ENCODE assay signal across 8 cellular contexts in genomic region chr11:45917286-45917622, GRCh38. TPM values are rescaled to one million over a fixed set of nuclear protein-coding genes. Genes with fewer than 3 reads are reported as not detected.
DNase-seq lines count a peak whose midpoint lies in the region; ATAC-seq, FAIRE-seq and TF ChIP-seq lines count a peak whose summit lies in the region.

No MANE protein-coding gene starts in this region.

- no peaks in the 10 kb centered on the region for H3K9me3 ChIP-seq in mucosa of stomach (ENCODE audit: control insufficient read depth, low read length)

- FAIRE-seq in bronchial epithelial cell (lab: Jason Lieb, UNC), result no peak

- H3K4me3 ChIP-seq in bronchial epithelial cell (ENCODE audit: low read depth, low read length), result peak overlapping the region; percentile 95
- peak overlapping the region; percentile 98 for H3K4me3 ChIP-seq in mucosa of stomach (ENCODE audit: low read length)

- H3K9ac ChIP-seq in mucosa of stomach (ENCODE audit: low read length), result peak overlapping the region; percentile 95

- peak; percentile 38 for DNase-seq in COLO668 (lab: John Stamatoyannopoulos, UW; ENCODE audit: unreplicated experiment)
- no peak for DNase-seq in bronchial epithelial cell (ENCODE audit: low read depth)
- DNase-seq in SHP77 (lab: John Stamatoyannopoulos, UW), result no peak
- DNase-seq in hepatic stellate cell (ENCODE audit: low spot score), result no peak
- DNase-seq in middle frontal gyrus (ENCODE audit: extremely low spot score, low spot score), result no peak

- H3K4me1 ChIP-seq in mucosa of stomach (ENCODE audit: control insufficient read depth, insufficient read depth, low read length), result peaks cover 6% of the 10 kb centered on the region

- no peak for TF ChIP-seq CTCF in bronchial epithelial cell (IDR thresholded peaks at IDR 0.05; ENCODE audit: insufficient read depth, low read length, severe bottlenecking)

- H3K36me3 ChIP-seq in bronchial epithelial cell (ENCODE audit: control insufficient read depth, insufficient read depth, low read length) (peaks cover 24% of the 10 kb centered on the region), mucosa of stomach (ENCODE audit: control insufficient read depth, insufficient read depth, low read length) (peaks cover 6% of the 10 kb centered on the region)

- ATAC-seq in HG03432 (IDR thresholded peaks at IDR 0.05; ENCODE audit: unreplicated experiment), result peak; percentile 1
- ATAC-seq in GM19467 (IDR thresholded peaks at IDR 0.05; ENCODE audit: unreplicated experiment), result no peak

- H3K27me3 ChIP-seq in bronchial epithelial cell (ENCODE audit: control insufficient read depth, insufficient read depth, low read length) (no peaks in the 10 kb centered on the region), mucosa of stomach (ENCODE audit: control insufficient read depth, insufficient read depth, low read length) (peaks cover 11% of the 10 kb centered on the region)

RNA-seq across cellular contexts. Expression of gene PEX16, which starts 0.4 kb away (rescaled TPM):
- total RNA-seq in bronchial epithelial cell, result 47.1 and 59.0 TPM in 2 replicates

RNA-seq across cellular contexts. Expression of gene LARGE2, which starts 5.2 kb away (rescaled TPM):
- 2.9 and 4.5 TPM in 2 replicates for total RNA-seq in bronchial epithelial cell

RNA-seq across cellular contexts. Expression of gene FREY1, which starts 10.2 kb away (rescaled TPM):
- 0.51 and 1.3 TPM in 2 replicates for total RNA-seq in bronchial epithelial cell

RNA-seq across cellular contexts. Expression of gene MAPK8IP1, which starts 31.8 kb away (rescaled TPM):
- 0.26 and 0.90 TPM in 2 replicates for total RNA-seq in bronchial epithelial cell
